ENCODE assay signal across 8 cellular contexts in the genomic region with DNA sequence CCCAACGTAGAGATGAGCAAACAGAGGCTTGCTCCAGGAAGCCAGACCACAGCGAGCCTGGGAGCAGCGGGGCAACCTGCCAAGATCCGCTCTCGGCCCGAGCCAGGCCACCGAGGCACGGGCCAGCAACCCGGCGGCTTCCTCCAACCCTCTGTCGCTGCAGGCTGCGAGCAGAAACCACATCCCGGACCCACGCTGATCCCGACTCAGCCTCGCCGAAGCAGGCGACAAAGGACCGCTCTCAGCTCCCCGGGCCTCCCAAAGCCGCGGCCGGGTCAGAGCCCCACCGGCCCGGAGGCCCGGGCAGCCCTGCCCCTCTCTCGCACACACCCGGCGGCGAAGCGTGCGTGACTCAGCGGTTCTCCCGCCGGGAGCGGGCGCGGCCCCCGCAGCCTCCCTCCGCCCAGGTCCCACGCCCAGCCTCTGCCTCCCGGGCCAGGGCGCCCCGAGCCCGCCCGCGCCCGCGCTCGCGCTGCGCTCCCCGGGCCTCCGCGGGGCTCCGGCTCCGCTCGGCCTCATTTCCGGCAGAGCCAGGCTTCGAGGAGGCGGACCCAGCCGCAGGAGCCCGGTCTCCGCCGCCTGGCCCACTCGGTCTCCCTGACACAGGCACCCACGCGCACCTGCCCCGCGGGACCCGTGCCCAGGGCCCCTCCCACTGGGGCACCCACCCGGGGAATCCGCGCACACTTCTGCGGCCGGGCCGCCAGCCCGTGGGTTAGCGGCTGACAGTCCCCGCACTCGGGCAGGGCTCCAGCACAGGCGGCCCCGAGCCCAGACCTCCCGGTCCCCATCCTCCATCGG. TPM values are rescaled to one million over a fixed set of nuclear protein-coding genes. Genes with fewer than 3 reads are reported as not detected.
DNase-seq lines count a peak whose midpoint lies in the region; ATAC-seq and TF ChIP-seq lines count a peak whose summit lies in the region.

No MANE protein-coding gene starts in this region.

- 1 to 2% (median 1%) methylated on average over 15 to 85 of the region's 85 CpGs for WGBS in stomach, 5 donors

- H3K36me3 ChIP-seq in NT2/D1 (ENCODE audit: insufficient read depth, insufficient read length, low read length) = no peaks in the 10 kb centered on the region
- H3K36me3 ChIP-seq in stomach = no peaks in the 10 kb centered on the region

- DNase-seq in EH (ENCODE audit: low read depth) (peak; percentile 64), NT2/D1 (ENCODE audit: low read depth, low spot score) (no peak), dedifferentiated amniotic fluid mesenchymal stem cell (ENCODE audit: extremely low spot score) (peak; percentile 17), left lobe of liver (ENCODE audit: low spot score) (peak; percentile 53), stomach (peak; percentile 48), NCI-H2029 treated with DMSO at 0.1 percent for 48 hours (lab: John Stamatoyannopoulos, UW) (no peak), NOMO-1 treated with DMSO at 0.1 percent for 48 hours (lab: John Stamatoyannopoulos, UW; ENCODE audit: unreplicated experiment) (no peak)
- DNase-seq in stimulated activated CD4-positive, alpha-beta T cell treated with anti-CD3 and anti-CD28 coated beads, Interleukin-2, amount 100 ng/mL, for 48 hours = no peak

- peak overlapping the region; percentile 81 for H3K9ac ChIP-seq in NT2/D1 (ENCODE audit: insufficient read length, low read depth)

- H3K4me3 ChIP-seq in NT2/D1 (ENCODE audit: insufficient read length, low read depth) (peak overlapping the region; percentile 62), stomach (peak overlapping the region; percentile 43 to 57 (median 46))

- no peak for TF ChIP-seq CTCF in stomach (IDR thresholded peaks at IDR 0.05)

- no peaks in the 10 kb centered on the region for H3K9me3 ChIP-seq in NT2/D1 (ENCODE audit: insufficient read depth, low read length)
- peaks cover 0 to 1% (median 0%) of the 10 kb centered on the region in 4 donors for H3K9me3 ChIP-seq in stomach

- ATAC-seq in left lobe of liver = peak; percentile 39

- intact Hi-C loops in stomach (cut with DNase I; ENCODE audit: low total_unique reads) = no loop called here

- peaks cover 80% of the 10 kb centered on the region for H3K27me3 ChIP-seq in NT2/D1 (ENCODE audit: insufficient read depth, insufficient read length)
- peaks cover 10 to 93% (median 43%) of the 10 kb centered on the region in 3 donors for H3K27me3 ChIP-seq in stomach

- H3K4me1 ChIP-seq in NT2/D1 (ENCODE audit: insufficient read depth, insufficient read length) (peaks cover 12% of the 10 kb centered on the region), stomach (peaks cover 12 to 24% (median 23%) of the 10 kb centered on the region in 4 donors)

- no peak for TF ChIP-seq EP300 in stomach (IDR thresholded peaks at IDR 0.05)

- H3K27ac ChIP-seq in stomach = peak overlapping the region in 1 of 5 donors; percentile 25

- no peak for TF ChIP-seq POLR2A in stomach (IDR thresholded peaks at IDR 0.05)

RNA-seq across cellular contexts. Expression of a gene that starts 1.7 kb away (rescaled TPM):
- total RNA-seq in left lobe of liver = 0.13 TPM
- 1 to 10 TPM in 2 of 5 donors, not detected in 3; 1.4 to 1.5 TPM for total RNA-seq in stomach
- polyA plus RNA-seq in stomach = 1 to 10 TPM in 1 of 3 donors, not detected in 2; 5.0 TPM

Comparison
In these comparisons a context has a peak if more than half of its experiments do, and no peak if none do; other contexts are left out.
1. DNase-seq: peak in EH (single experiment), dedifferentiated amniotic fluid mesenchymal stem cell (single experiment), left lobe of liver (single experiment) and stomach (single experiment); none in NT2/D1 (single experiment), NCI-H2029 treated with DMSO at 0.1 percent for 48 hours (single experiment), NOMO-1 treated with DMSO at 0.1 percent for 48 hours (single experiment) and stimulated activated CD4-positive, alpha-beta T cell treated with anti-CD3 and anti-CD28 coated beads, Interleukin-2, amount 100 ng/mL, for 48 hours (0 of 2).